Comparison of ENCODE assay signal across 12 cellular contexts in genomic region chr2:101768480-101769077, GRCh38.
DNase-seq lines count a peak whose midpoint lies in the region; ATAC-seq and TF ChIP-seq lines count a peak whose summit lies in the region.
"Had no signal": no experiment of that assay in that cellular context is flagged by ENCODE, and none has a peak within 500 bp of the region (broad histone marks: within the 10 kb centered on the region; RNA-seq: fewer than 3 reads in every experiment).

No MANE protein-coding gene starts in this region.

- peak overlapping the region; percentile 31 for H3K27ac Mint-ChIP-seq in activated T-cell treated with anti-CD3 and anti-CD28 coated beads, Interleukin-2, amount 50 U/mL, for 24 hours
- H3K27ac Mint-ChIP-seq in T-helper 17 cell = peak overlapping the region; percentile 81
- peak overlapping the region; percentile 75 for H3K27ac Mint-ChIP-seq in memory B cell

- TF ChIP-seq CTCF in mucosa of descending colon (IDR thresholded peaks at IDR 0.05) = no peak

- H3K4me3 ChIP-seq in mucosa of descending colon = no peak overlapping the region
- H3K4me3 ChIP-seq: hepatocyte, Peyer's patch, spleen had no signal

- no peaks in the 10 kb centered on the region for H3K36me3 Mint-ChIP-seq in activated T-cell treated with anti-CD3 and anti-CD28 coated beads, Interleukin-2, amount 50 U/mL, for 24 hours (ENCODE audit: low read depth)
- no peaks in the 10 kb centered on the region for H3K36me3 Mint-ChIP-seq in T-helper 17 cell (ENCODE audit: low read depth)
- H3K36me3 Mint-ChIP-seq in memory B cell = no peaks in the 10 kb centered on the region

- ATAC-seq in T-helper 17 cell = peak; percentile 66
- ATAC-seq in memory B cell (ENCODE audit: low read depth) = peak; percentile 44
- ATAC-seq in mucosa of descending colon = no peak

- H3K4me1 Mint-ChIP-seq in activated T-cell treated with anti-CD3 and anti-CD28 coated beads, Interleukin-2, amount 50 U/mL, for 24 hours (ENCODE audit: low read depth) = peaks cover 90% of the 10 kb centered on the region
- H3K4me1 Mint-ChIP-seq in T-helper 17 cell (peaks cover 74% of the 10 kb centered on the region), memory B cell (peaks cover 71% of the 10 kb centered on the region)

- DNase-seq in activated T-cell treated with anti-CD3 and anti-CD28 coated beads, Interleukin-2, amount 50 U/mL, for 24 hours = no peak
- no peak for DNase-seq in activated T-cell treated with anti-CD3 and anti-CD28 coated beads, Interleukin-2, amount 50 U/mL, for 1 hour
- DNase-seq in T-helper 17 cell (no peak), memory B cell (ENCODE audit: low spot score in 2 of 2) (no peak), superior temporal gyrus (ENCODE audit: extremely low spot score) (peak; percentile 73), foreskin melanocyte (no peak), mucosa of descending colon (no peak)
- no peak for DNase-seq in stimulated activated CD4-positive, alpha-beta T cell treated with anti-CD3 and anti-CD28 coated beads, Interleukin-2, amount 100 ng/mL, for 24 hours
- DNase-seq: Peyer's patch, spleen had no signal

- no peak overlapping the region for H3K4me3 Mint-ChIP-seq in activated T-cell treated with anti-CD3 and anti-CD28 coated beads, Interleukin-2, amount 50 U/mL, for 24 hours
- peak overlapping the region; percentile 15 for H3K4me3 Mint-ChIP-seq in T-helper 17 cell
- H3K4me3 Mint-ChIP-seq in memory B cell = peak overlapping the region; percentile 31

- intact Hi-C loops in mucosa of descending colon (cut with DNase I, micrococcal nuclease) = no loop called here

- H3K36me3 ChIP-seq in mucosa of descending colon (ENCODE audit: low read depth) = no peaks in the 10 kb centered on the region
- H3K36me3 ChIP-seq: Peyer's patch, spleen had no signal

- H3K9me3 Mint-ChIP-seq in activated T-cell treated with anti-CD3 and anti-CD28 coated beads, Interleukin-2, amount 50 U/mL, for 24 hours = no peaks in the 10 kb centered on the region
- no peaks in the 10 kb centered on the region for H3K9me3 Mint-ChIP-seq in memory B cell
- H3K9me3 Mint-ChIP-seq: activated naive CD4-positive, alpha-beta T cell treated with anti-CD3 and anti-CD28 coated beads, Interleukin-2, amount 50 U/mL, for 72 hours had no signal

- no peaks in the 10 kb centered on the region for H3K9me3 ChIP-seq in T-helper 17 cell (ENCODE audit: control insufficient read depth, low read length, poor library complexity, severe bottlenecking)
- no peaks in the 10 kb centered on the region for H3K9me3 ChIP-seq in mucosa of descending colon
- H3K9me3 ChIP-seq: Peyer's patch, spleen had no signal

- H3K27me3 Mint-ChIP-seq in activated T-cell treated with anti-CD3 and anti-CD28 coated beads, Interleukin-2, amount 50 U/mL, for 24 hours = no peaks in the 10 kb centered on the region
- H3K27me3 Mint-ChIP-seq in T-helper 17 cell (no peaks in the 10 kb centered on the region), memory B cell (no peaks in the 10 kb centered on the region)

- peaks cover 5% of the 10 kb centered on the region for H3K4me1 ChIP-seq in mucosa of descending colon (ENCODE audit: low read depth)

Comparison
In these comparisons a context has a peak if more than half of its experiments do, and no peak if none do; other contexts are left out.
1. H3K27ac Mint-ChIP-seq: peak in every context shown above with its lines; median percentile 81 in T-helper 17 cell; 75 in memory B cell; 31 in activated T-cell treated with anti-CD3 and anti-CD28 coated beads, Interleukin-2, amount 50 U/mL, for 24 hours.